ENCODE assay signal across 1 cellular context in the genomic region with DNA sequence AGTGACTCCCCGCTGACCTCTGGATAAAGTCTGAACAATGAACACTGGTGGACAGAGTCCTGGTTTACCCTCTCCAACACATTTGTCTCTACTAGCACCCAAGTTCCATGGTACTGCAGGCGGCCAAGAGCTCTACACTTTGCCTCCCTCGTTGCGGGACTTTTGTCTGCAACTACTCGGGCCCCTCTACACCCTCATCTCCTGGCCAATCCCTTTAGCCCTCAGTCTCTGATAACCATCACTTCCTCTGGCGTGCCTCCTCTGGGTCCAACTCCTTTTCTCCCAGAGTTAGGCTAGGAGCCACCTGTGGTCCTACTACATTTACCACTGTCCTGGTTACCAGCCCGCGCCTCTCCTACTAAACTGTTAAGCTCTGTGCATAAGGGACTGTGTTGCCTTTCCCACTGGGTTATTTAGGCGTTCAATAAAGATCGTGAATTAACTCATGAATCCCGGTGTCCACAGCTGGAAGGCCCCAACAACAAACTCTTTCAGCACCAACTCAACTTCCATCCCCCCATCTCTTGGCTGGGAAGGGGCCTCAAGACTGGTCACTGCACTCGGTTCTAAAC.
TF ChIP-seq lines count a peak whose summit lies in the region.

No MANE protein-coding gene starts in this region.

TF ChIP-seq in K562, 482 proteins besides CTCF, POLR2A, EP300 and RAD21 (continued from another document):
- TF ChIP-seq GATA2 (CRISPR knock-in tag; IDR thresholded peaks at IDR 0.05), result peak; percentile 52
- no peak for TF ChIP-seq GTF2A2 (tag; IDR thresholded peaks at IDR 0.05)
- no peak for TF ChIP-seq SIN3A (IDR thresholded peaks at IDR 0.05; ENCODE audit: borderline replicate concordance in 2 of 2, control insufficient read depth in 1 of 2, low read depth in 2 of 2, low read length in 2 of 2)
- TF ChIP-seq KDM5B (IDR thresholded peaks at IDR 0.05; ENCODE audit: insufficient replicate concordance, low read depth, low read length), result peak; percentile 38
- peak; percentile 23 for TF ChIP-seq TAF1 (IDR thresholded peaks at IDR 0.05; ENCODE audit: control insufficient read depth, extremely low read depth, insufficient read depth, low read length, severe bottlenecking)
- TF ChIP-seq CHD2 (IDR thresholded peaks at IDR 0.05; ENCODE audit: low read depth, low read length), result no peak
- peak; percentile 23; the same call in 1 of the 2 replicates for TF ChIP-seq JUND (IDR thresholded peaks at IDR 0.05; ENCODE audit: borderline replicate concordance, low read depth, low read length)
- no peak; the same call in 2 of the 3 replicates for TF ChIP-seq JUND (tag; IDR thresholded peaks at IDR 0.05; ENCODE audit: borderline replicate concordance, low read depth, low read length)
- 0 out of 2 replicates have a peak, but pooled peaks have one; percentile 12 for TF ChIP-seq CTBP1 (IDR thresholded peaks at IDR 0.05; ENCODE audit: borderline replicate concordance)
- TF ChIP-seq MYNN (IDR thresholded peaks at IDR 0.05), result peak; percentile 85; the same call in 1 of the 2 replicates
- no peak for TF ChIP-seq MYNN (CRISPR knock-in tag; IDR thresholded peaks at IDR 0.05)
- TF ChIP-seq L3MBTL2 (IDR thresholded peaks at IDR 0.05), result 0 out of 2 replicates have a peak, but pooled peaks have one; percentile 12
- TF ChIP-seq, protein P1, sequence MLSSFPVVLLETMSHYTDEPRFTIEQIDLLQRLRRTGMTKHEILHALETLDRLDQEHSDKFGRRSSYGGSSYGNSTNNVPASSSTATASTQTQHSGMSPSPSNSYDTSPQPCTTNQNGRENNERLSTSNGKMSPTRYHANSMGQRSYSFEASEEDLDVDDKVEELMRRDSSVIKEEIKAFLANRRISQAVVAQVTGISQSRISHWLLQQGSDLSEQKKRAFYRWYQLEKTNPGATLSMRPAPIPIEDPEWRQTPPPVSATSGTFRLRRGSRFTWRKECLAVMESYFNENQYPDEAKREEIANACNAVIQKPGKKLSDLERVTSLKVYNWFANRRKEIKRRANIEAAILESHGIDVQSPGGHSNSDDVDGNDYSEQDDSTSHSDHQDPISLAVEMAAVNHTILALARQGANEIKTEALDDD (IDR thresholded peaks at IDR 0.05), result peak; percentile 88
- TF ChIP-seq, protein P2, sequence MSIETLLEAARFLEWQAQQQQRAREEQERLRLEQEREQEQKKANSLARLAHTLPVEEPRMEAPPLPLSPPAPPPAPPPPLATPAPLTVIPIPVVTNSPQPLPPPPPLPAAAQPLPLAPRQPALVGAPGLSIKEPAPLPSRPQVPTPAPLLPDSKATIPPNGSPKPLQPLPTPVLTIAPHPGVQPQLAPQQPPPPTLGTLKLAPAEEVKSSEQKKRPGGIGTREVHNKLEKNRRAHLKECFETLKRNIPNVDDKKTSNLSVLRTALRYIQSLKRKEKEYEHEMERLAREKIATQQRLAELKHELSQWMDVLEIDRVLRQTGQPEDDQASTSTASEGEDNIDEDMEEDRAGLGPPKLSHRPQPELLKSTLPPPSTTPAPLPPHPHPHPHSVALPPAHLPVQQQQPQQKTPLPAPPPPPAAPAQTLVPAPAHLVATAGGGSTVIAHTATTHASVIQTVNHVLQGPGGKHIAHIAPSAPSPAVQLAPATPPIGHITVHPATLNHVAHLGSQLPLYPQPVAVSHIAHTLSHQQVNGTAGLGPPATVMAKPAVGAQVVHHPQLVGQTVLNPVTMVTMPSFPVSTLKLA (conservative IDR thresholded peaks at IDR 0.05), result peak in 1 of 2 experiments; percentile 41; a peak in 1 of 4 replicates
- no peak for TF ChIP-seq RBM39 (optimal IDR thresholded peaks at IDR 0.05; ENCODE audit: low read depth, low read length)
